10 cellular contexts compared by ENCODE assay signal in the genomic region with DNA sequence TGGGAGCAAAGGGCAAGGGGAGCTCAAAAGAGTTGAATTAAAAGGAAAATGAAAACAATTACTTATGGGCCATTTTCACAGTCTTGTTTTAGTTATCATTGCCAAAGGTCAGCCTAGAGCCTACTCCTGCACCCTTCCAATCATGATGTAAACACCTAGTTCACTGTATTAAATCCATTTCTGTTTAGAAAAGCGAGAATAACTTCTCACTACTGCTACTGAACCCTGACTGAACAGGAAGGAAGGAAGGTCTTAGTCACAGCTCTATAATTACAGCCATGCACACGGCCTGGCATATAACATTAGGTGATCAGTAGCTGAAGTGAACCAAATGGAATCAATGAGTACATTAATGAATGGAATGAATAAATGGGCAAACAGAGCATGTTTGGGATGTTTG.
DNase-seq lines count a peak whose midpoint lies in the region; ATAC-seq and FAIRE-seq lines count a peak whose summit lies in the region.
"Had no signal": no experiment of that assay in that cellular context is flagged by ENCODE, and none has a peak within 500 bp of the region (broad histone marks: within the 10 kb centered on the region; RNA-seq: fewer than 3 reads in every experiment).

No MANE protein-coding gene starts in this region.

- no peaks in the 10 kb centered on the region for H3K27me3 Mint-ChIP-seq in activated CD4-positive, alpha-beta T cell treated with anti-CD3 and anti-CD28 coated beads for 36 hours

- no peak overlapping the region for H3K4me3 ChIP-seq in small intestine (ENCODE audit: low read depth in 1 of 2, low read length in 2 of 2)
- H3K4me3 ChIP-seq: heart right ventricle had no signal

- intact Hi-C loops in activated CD4-positive, alpha-beta T cell treated with anti-CD3 and anti-CD28 coated beads for 36 hours (cut with DNase I, micrococcal nuclease), result loop anchor here (1.0 to 5.0 kb wide), 11 partner anchors 39 to 1850 kb away; partner anchors contain the start of genes NUCB2 (in 2 of the 2), C11orf58 (in 1 of the 2) and RPS13 (in 1 of the 2)

- peaks cover 12 to 21% of the 10 kb centered on the region in 2 donors for H3K4me1 ChIP-seq in small intestine (ENCODE audit: control insufficient read depth in 2 of 2, insufficient read depth in 1 of 2, low read depth in 1 of 2, low read length in 1 of 2)

- peak; percentile 85 for ATAC-seq in activated CD4-positive, alpha-beta T cell treated with anti-CD3 and anti-CD28 coated beads for 36 hours
- peak; percentile 55 for ATAC-seq in HG02610 (IDR thresholded peaks at IDR 0.05; ENCODE audit: unreplicated experiment)

- peaks cover 54% of the 10 kb centered on the region for H3K4me1 Mint-ChIP-seq in activated CD4-positive, alpha-beta T cell treated with anti-CD3 and anti-CD28 coated beads for 36 hours

- no peaks in the 10 kb centered on the region for H3K36me3 ChIP-seq in small intestine (ENCODE audit: control insufficient read depth in 2 of 2, insufficient read depth in 2 of 2, low read length in 2 of 2)
- H3K36me3 ChIP-seq: heart right ventricle had no signal

- H3K27ac Mint-ChIP-seq in activated CD4-positive, alpha-beta T cell treated with anti-CD3 and anti-CD28 coated beads for 36 hours, result peak overlapping the region; percentile 98

- WGBS in small intestine, 3 donors, result 5 to 23% (median 8%) methylated on average over 2 of the region's 2 CpGs

- peaks cover 10% of the 10 kb centered on the region for H3K9me3 Mint-ChIP-seq in activated CD4-positive, alpha-beta T cell treated with anti-CD3 and anti-CD28 coated beads for 36 hours (ENCODE audit: low read depth)

- CTCF ChIA-PET in activated CD4-positive, alpha-beta T cell treated with anti-CD3 and anti-CD28 coated beads for 36 hours (lab: Charles Lee), result interaction anchor here (0.5 to 1.6 kb wide), 8 partner anchors 13 to 451 kb away, joined by 3 to 9 read pairs (median 3); no protein-coding TSS in a partner anchor

- H3K27ac ChIP-seq in small intestine (ENCODE audit: low read depth in 1 of 2, low read length in 1 of 2), result peak overlapping the region; percentile 83
- H3K27ac ChIP-seq: KMS-11 had no signal

- H3K36me3 Mint-ChIP-seq in activated CD4-positive, alpha-beta T cell treated with anti-CD3 and anti-CD28 coated beads for 36 hours (ENCODE audit: low read depth), result peaks cover 18% of the 10 kb centered on the region

- H3K9me3 ChIP-seq in small intestine (ENCODE audit: control insufficient read depth, low read depth), result no peaks in the 10 kb centered on the region
- H3K9me3 ChIP-seq: heart right ventricle had no signal

- FAIRE-seq in small intestine (lab: Jason Lieb, UNC), result no peak

- peak; percentile 39 for DNase-seq in activated CD4-positive, alpha-beta T cell treated with anti-CD3 and anti-CD28 coated beads for 36 hours
- DNase-seq in activated CD4-positive, alpha-beta T cell treated with anti-CD3 and anti-CD28 coated beads for 48 hours, result no peak
- DNase-seq in M059J (ENCODE audit: low read depth) (peak; percentile 52), small intestine (peak; percentile 73), activated gamma-delta T cell treated with Interleukin-2 at 50 U/mL for 16 hours (no peak), anterior cingulate cortex (lab: John Stamatoyannopoulos, UW) (no peak), NCI-H524 (lab: John Stamatoyannopoulos, UW) (no peak)
- DNase-seq: heart right ventricle had no signal

- POLR2A ChIA-PET in activated CD4-positive, alpha-beta T cell treated with anti-CD3 and anti-CD28 coated beads for 36 hours (lab: Charles Lee), result interaction anchor here (1.2 kb wide), 1 partner anchor 9 kb away, joined by 3 read pairs; no protein-coding TSS in a partner anchor

- H3K27me3 ChIP-seq in small intestine (ENCODE audit: control insufficient read depth in 2 of 2, insufficient read depth in 2 of 2, low read length in 2 of 2), result no peaks in the 10 kb centered on the region
- H3K27me3 ChIP-seq: heart right ventricle had no signal

- peak overlapping the region; percentile 46 for H3K4me3 Mint-ChIP-seq in activated CD4-positive, alpha-beta T cell treated with anti-CD3 and anti-CD28 coated beads for 36 hours

Comparison
In these comparisons a context has a peak if more than half of its experiments do, and no peak if none do; other contexts are left out.
1. DNase-seq: peak in activated CD4-positive, alpha-beta T cell treated with anti-CD3 and anti-CD28 coated beads for 36 hours (single experiment), M059J (single experiment) and small intestine (single experiment); none in activated CD4-positive, alpha-beta T cell treated with anti-CD3 and anti-CD28 coated beads for 48 hours (single experiment), activated gamma-delta T cell treated with Interleukin-2 at 50 U/mL for 16 hours (single experiment), anterior cingulate cortex (0 of 58) and NCI-H524 (0 of 2).